19 cellular contexts compared by ENCODE assay signal in the genomic region with DNA sequence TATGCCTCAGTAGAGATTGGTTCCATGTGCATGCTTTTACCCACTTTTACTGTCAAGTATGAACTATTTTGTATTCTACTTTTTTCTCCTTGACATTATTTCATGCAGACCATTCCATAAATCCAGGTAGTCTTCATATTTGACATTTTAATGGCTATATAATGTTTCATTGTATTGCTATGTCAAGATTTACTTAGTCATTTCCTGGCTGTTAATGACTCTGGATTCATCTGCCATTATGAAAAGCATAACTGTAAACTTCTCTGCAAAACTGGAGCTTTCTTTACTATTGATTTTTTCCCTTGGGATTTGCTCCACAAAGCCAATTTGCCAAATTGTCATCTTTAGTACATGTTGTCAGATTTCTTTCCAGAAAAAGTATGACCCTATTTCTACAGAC.
"Had no signal": no experiment of that assay in that cellular context is flagged by ENCODE, and none has a peak within 500 bp of the region (broad histone marks: within the 10 kb centered on the region; RNA-seq: fewer than 3 reads in every experiment).

No MANE protein-coding gene starts in this region.

- H3K4me2 ChIP-seq: hepatocyte had no signal

- H3K4me3 ChIP-seq: cardiac muscle cell, dorsolateral prefrontal cortex, hepatocyte, left lung, thyroid gland had no signal

- H3K27ac ChIP-seq: cardiac muscle cell, dorsolateral prefrontal cortex, hepatocyte, left lung, neutrophil, parathyroid adenoma, thyroid gland had no signal

- H3K9ac ChIP-seq: parathyroid adenoma had no signal

- H3K27me3 ChIP-seq: cardiac muscle cell, dorsolateral prefrontal cortex, hepatocyte, left lung, thyroid gland had no signal

- H3K9me3 ChIP-seq: left lung, neutrophil, thyroid gland had no signal

- H3K36me3 ChIP-seq: cardiac muscle cell, left lung, neutrophil, thyroid gland had no signal

- DNase-seq: activated CD4-positive, alpha-beta memory T cell treated with anti-CD3 and anti-CD28 coated beads, Interleukin-2, amount 10 ng/mL, durations not matched to agents 7 days and 5 days; activated CD4-positive, alpha-beta T cell treated with anti-CD3 and anti-CD28 coated beads for 4 hours; activated effector memory CD4-positive, alpha-beta T cell treated with anti-CD3 and anti-CD28 coated beads, Interleukin-2, amount 50 U/mL, for 16 hours; activated T-cell treated with anti-CD3 and anti-CD28 coated beads, Interleukin-2, amount 50 U/mL, for 48 hours; dorsolateral prefrontal cortex; left lung; naive thymus-derived CD4-positive, alpha-beta T cell; retina; stimulated activated CD4-positive, alpha-beta T cell treated with anti-CD3 and anti-CD28 coated beads, Interleukin-12 subunit alpha, Interleukin-12 subunit beta, amount 100 ng/mL, for 4 hours; stimulated activated CD4-positive, alpha-beta T cell treated with anti-CD3 and anti-CD28 coated beads, Interleukin-2, amount 100 ng/mL, for 24 hours; thyroid gland had no signal

- ATAC-seq: activated naive CD4-positive, alpha-beta T cell treated with anti-CD3 and anti-CD28 coated beads, Interleukin-2, amount 50 U/mL, for 72 hours; esophagus mucosa; left lung; naive thymus-derived CD4-positive, alpha-beta T cell; stimulated activated memory B cell treated with anti-CD40 and anti-IgM and Interleukin-4, amounts not matched to agents 10 μg/mL and 1 μg/mL and 100 μg/mL, for 72 hours; WTC11 had no signal

- H3K4me1 ChIP-seq: left lung, parathyroid adenoma, thyroid gland had no signal

- H2AFZ ChIP-seq: hepatocyte, parathyroid adenoma had no signal
